26 cellular contexts compared by ENCODE assay signal in the genomic region with DNA sequence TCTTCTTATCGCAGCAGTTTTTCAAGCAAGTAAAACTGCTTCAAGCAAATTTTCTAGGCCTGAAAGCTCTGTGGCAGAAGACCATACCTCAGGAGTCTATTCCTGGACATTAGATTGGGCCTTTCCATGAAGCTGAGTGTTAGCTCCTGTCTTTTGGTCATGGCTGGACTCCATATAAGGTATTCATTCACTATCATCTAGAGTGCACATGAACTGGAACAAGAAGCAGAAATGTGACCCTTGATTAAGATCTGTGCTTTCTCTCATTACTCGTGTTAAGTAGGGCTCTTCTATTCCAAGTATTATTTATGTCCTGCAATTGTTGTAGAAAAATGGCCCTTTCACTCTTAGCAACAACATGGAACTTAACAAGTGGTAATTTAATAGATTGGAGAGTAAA. TPM values are rescaled to one million over a fixed set of nuclear protein-coding genes. Genes with fewer than 3 reads are reported as not detected.
"Had no signal": no experiment of that assay in that cellular context is flagged by ENCODE, and none has a peak within 500 bp of the region (broad histone marks: within the 10 kb centered on the region; RNA-seq: fewer than 3 reads in every experiment).

No MANE protein-coding gene starts in this region.

- H3K27me3 ChIP-seq: dorsolateral prefrontal cortex, heart left ventricle, testis, transverse colon had no signal

- H3K36me3 ChIP-seq: heart left ventricle, transverse colon, WERI-Rb-1 had no signal

- DNase-seq: activated CD4-positive, alpha-beta memory T cell treated with anti-CD3 and anti-CD28 coated beads for 36 hours; activated CD4-positive, alpha-beta T cell treated with anti-CD3 and anti-CD28 coated beads, Interleukin-2, amount 10 ng/mL, durations not matched to agents 24 days and 14 days; activated CD4-positive, CD25-positive, alpha-beta regulatory T cell treated with anti-CD3 and anti-CD28 coated beads, Interleukin-2, amount 50 U/mL, for 72 hours; activated CD8-positive, alpha-beta memory T cell treated with anti-CD3 and anti-CD28 coated beads, Interleukin-2, amount 50 U/mL, for 48 hours; activated gamma-delta T cell treated with Interleukin-2 at 50 U/mL for 16 hours; activated naive CD4-positive, alpha-beta T cell treated with anti-CD3 and anti-CD28 coated beads, Interleukin-2, amount 50 U/mL, for 16 hours; activated T-cell treated with anti-CD3 and anti-CD28 coated beads, Interleukin-2, amount 50 U/mL, for 4 hours; amniotic stem cell; dorsolateral prefrontal cortex; effector memory CD8-positive, alpha-beta T cell; foreskin fibroblast; heart left ventricle; midbrain; naive thymus-derived CD4-positive, alpha-beta T cell; nucleus accumbens; posterior cingulate gyrus; right cardiac atrium; stimulated activated CD4-positive, alpha-beta T cell treated with anti-CD3 and anti-CD28 coated beads, Interleukin-15, amount 100 ng/mL, for 24 hours; stimulated activated naive CD4-positive, alpha-beta T cell; SW 1271; T-helper 9 cell; testis; transverse colon; WERI-Rb-1 had no signal

- H3K9me3 ChIP-seq: testis, transverse colon had no signal

- H3K4me3 ChIP-seq: coronary artery, dorsolateral prefrontal cortex, heart left ventricle, testis, transverse colon had no signal

- H3K27ac ChIP-seq: coronary artery, dorsolateral prefrontal cortex, heart left ventricle, testis, transverse colon, WERI-Rb-1 had no signal

- ATAC-seq: activated T-cell treated with anti-CD3 and anti-CD28 coated beads, Interleukin-2, amount 50 U/mL, for 4 hours; activated T-helper 17 cell treated with anti-CD3 and anti-CD28 coated beads, Interleukin-2, amount 50 U/mL, for 72 hours; effector memory CD8-positive, alpha-beta T cell; heart left ventricle; naive thymus-derived CD4-positive, alpha-beta T cell had no signal

RNA-seq across cellular contexts. Expression of a gene that starts 5.9 kb away (rescaled TPM):
- total RNA-seq: activated CD4-positive, alpha-beta memory T cell treated with anti-CD3 and anti-CD28 coated beads for 36 hours; activated CD4-positive, alpha-beta T cell treated with anti-CD3 and anti-CD28 coated beads, Interleukin-2, amount 10 ng/mL, durations not matched to agents 24 days and 14 days; activated T-helper 17 cell treated with anti-CD3 and anti-CD28 coated beads, Interleukin-2, amount 50 U/mL, for 72 hours; naive thymus-derived CD4-positive, alpha-beta T cell had no signal
- polyA plus RNA-seq: naive thymus-derived CD4-positive, alpha-beta T cell had no signal
